1 cellular context compared by ENCODE assay signal in the genomic region with DNA sequence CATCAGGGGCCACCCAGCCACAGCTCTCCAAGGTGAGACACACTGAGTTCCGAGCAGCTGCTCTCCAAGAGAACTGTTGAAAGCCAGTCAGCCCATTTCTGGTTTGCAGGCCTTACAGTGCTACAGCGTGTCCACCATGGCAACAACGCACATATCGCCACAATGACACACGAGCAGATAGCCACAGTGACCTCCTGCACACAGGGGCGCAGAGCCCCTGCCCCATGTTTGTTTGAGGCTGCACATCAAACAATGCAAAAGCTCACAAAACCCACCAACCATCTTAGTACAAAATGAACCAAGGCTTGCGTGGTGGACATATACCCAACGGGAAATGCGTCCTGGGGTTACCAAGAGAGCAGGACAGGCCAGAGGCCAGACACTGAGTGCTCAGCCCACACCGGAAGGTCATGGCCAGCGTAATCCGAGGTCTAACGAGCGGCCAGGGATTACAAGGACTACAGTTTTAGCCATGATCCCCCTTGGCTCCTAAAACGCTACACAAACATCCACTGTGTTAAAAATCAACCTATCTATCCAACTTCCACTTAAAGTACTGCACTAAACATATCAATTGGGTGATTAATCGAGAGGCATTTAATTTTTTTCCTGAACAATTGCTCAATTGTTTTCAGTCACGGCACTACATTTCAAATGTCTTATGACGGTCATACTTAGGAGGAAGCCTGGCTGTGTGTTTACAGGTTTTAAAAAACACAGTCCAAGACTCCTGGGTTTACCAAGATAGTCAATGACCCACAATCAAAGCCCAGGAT.
TF ChIP-seq lines count a peak whose summit lies in the region.

No MANE protein-coding gene starts in this region.

TF ChIP-seq in H1, 55 proteins besides CTCF, POLR2A, EP300 and RAD21:
- no peak for TF ChIP-seq POU5F1 (IDR thresholded peaks at IDR 0.05; ENCODE audit: low read depth, low read length)
- TF ChIP-seq SIRT6 (IDR thresholded peaks at IDR 0.05; ENCODE audit: low read length), result no peak
